10 cellular contexts compared by ENCODE assay signal in the genomic region with DNA sequence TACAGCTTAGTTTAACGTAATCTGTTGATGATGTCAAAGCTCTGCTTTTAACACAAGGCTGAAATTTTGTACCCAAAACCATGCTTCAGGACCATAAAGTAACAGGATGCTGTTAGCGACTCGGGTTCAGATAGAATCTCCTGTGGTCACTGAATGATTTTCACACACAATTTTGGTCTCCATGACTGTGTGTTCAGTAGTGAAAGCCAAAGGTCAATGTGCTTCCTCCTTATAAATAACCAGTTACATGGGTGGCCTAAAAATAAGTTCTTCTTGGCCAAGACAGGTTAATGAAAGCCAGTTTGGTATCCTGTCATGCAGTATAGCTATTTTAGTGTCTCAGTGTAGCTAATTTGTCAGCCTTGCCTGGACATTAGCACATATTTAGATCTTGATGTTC.
DNase-seq lines count a peak whose midpoint lies in the region; ATAC-seq and TF ChIP-seq lines count a peak whose summit lies in the region.
"Had no signal": no experiment of that assay in that cellular context is flagged by ENCODE, and none has a peak within 500 bp of the region (broad histone marks: within the 10 kb centered on the region; RNA-seq: fewer than 3 reads in every experiment).

No MANE protein-coding gene starts in this region.

- H3K27ac Mint-ChIP-seq in stimulated activated effector memory CD8-positive, alpha-beta T cell treated with anti-CD3 and anti-CD28 coated beads, Interleukin-12 subunit alpha, Interleukin-12 subunit beta, amount 100 ng/mL, for 72 hours, result no peak overlapping the region

- ATAC-seq in GM19324 (IDR thresholded peaks at IDR 0.05; ENCODE audit: low FRiP score, unreplicated experiment), result peak; percentile 95
- ATAC-seq in HG02763 (IDR thresholded peaks at IDR 0.05; ENCODE audit: unreplicated experiment), result peak; percentile 97
- peak; percentile 99 for ATAC-seq in HG03520 (IDR thresholded peaks at IDR 0.05; ENCODE audit: unreplicated experiment)
- ATAC-seq in stimulated activated effector memory CD8-positive, alpha-beta T cell treated with anti-CD3 and anti-CD28 coated beads, Interleukin-12 subunit alpha, Interleukin-12 subunit beta, amount 100 ng/mL, for 72 hours, result no peak

- no peak overlapping the region for H3K4me3 Mint-ChIP-seq in stimulated activated effector memory CD8-positive, alpha-beta T cell treated with anti-CD3 and anti-CD28 coated beads, Interleukin-12 subunit alpha, Interleukin-12 subunit beta, amount 100 ng/mL, for 72 hours

- no peaks in the 10 kb centered on the region for H3K36me3 Mint-ChIP-seq in stimulated activated effector memory CD8-positive, alpha-beta T cell treated with anti-CD3 and anti-CD28 coated beads, Interleukin-12 subunit alpha, Interleukin-12 subunit beta, amount 100 ng/mL, for 72 hours

- H3K4me1 Mint-ChIP-seq in stimulated activated effector memory CD8-positive, alpha-beta T cell treated with anti-CD3 and anti-CD28 coated beads, Interleukin-12 subunit alpha, Interleukin-12 subunit beta, amount 100 ng/mL, for 72 hours, result no peaks in the 10 kb centered on the region

- DNase-seq in GM12864 (ENCODE audit: low read depth) (peak; percentile 71), NCI-H187 (lab: John Stamatoyannopoulos, UW) (no peak), NCI-H524 (lab: John Stamatoyannopoulos, UW) (no peak), SW 1271 (lab: John Stamatoyannopoulos, UW) (no peak)
- DNase-seq in stimulated activated effector memory CD8-positive, alpha-beta T cell treated with anti-CD3 and anti-CD28 coated beads, Interleukin-12 subunit alpha, Interleukin-12 subunit beta, amount 100 ng/mL, for 72 hours (ENCODE audit: low spot score in 2 of 2), result no peak
- DNase-seq: GDM1, NCI-H2081 treated with DMSO at 0.1 percent for 48 hours had no signal

- no peak for TF ChIP-seq CTCF in GM12864 (IDR thresholded peaks at IDR 0.05; ENCODE audit: low read depth, low read length, missing control alignments)

- H3K4me3 ChIP-seq in GM12864 (ENCODE audit: low read depth, low read length), result no peak overlapping the region

- no peaks in the 10 kb centered on the region for H3K9me3 Mint-ChIP-seq in stimulated activated effector memory CD8-positive, alpha-beta T cell treated with anti-CD3 and anti-CD28 coated beads, Interleukin-12 subunit alpha, Interleukin-12 subunit beta, amount 100 ng/mL, for 72 hours
